Comparison of ENCODE assay signal across 1 cellular context in genomic region chr19:40585677-40586422, GRCh38.
A peak's percentile ranks its signal among the peaks of the same experiment; 100 is the strongest.
TF ChIP-seq lines count a peak whose summit lies in the region.

No MANE protein-coding gene starts in this region.

TF ChIP-seq in HepG2, 621 proteins besides CTCF, POLR2A, EP300 and RAD21:
- no peak for TF ChIP-seq ZNF362 (CRISPR knock-in tag; IDR thresholded peaks at IDR 0.05; ENCODE audit: borderline replicate concordance)
- TF ChIP-seq ZBTB33 (CRISPR knock-in tag; IDR thresholded peaks at IDR 0.05), result peak; percentile 73
